1 cellular context compared by ENCODE assay signal in genomic region chr9:76371901-76372300, GRCh38.
TF ChIP-seq lines count a peak whose summit lies in the region.

No MANE protein-coding gene starts in this region.

TF ChIP-seq in IMR-90, 13 proteins besides CTCF, POLR2A, EP300 and RAD21 (continued from another document):
- TF ChIP-seq RCOR1 (IDR thresholded peaks at IDR 0.05; ENCODE audit: insufficient replicate concordance, low read length) (no peak), CEBPB (IDR thresholded peaks at IDR 0.05; ENCODE audit: low read depth, low read length) (no peak), NFE2L2 (IDR thresholded peaks at IDR 0.05; ENCODE audit: low read depth, low read length) (no peak), BHLHE40 (IDR thresholded peaks at IDR 0.05; ENCODE audit: low read depth, low read length) (no peak), SMC3 (IDR thresholded peaks at IDR 0.05; ENCODE audit: low read depth, low read length) (no peak), MXI1 (IDR thresholded peaks at IDR 0.05; ENCODE audit: borderline replicate concordance, low read depth, low read length) (no peak), CHD1 (IDR thresholded peaks at IDR 0.05; ENCODE audit: low read depth, low read length) (no peak), FOS (IDR thresholded peaks at IDR 0.05; ENCODE audit: low read depth, low read length) (no peak), USF2 (IDR thresholded peaks at IDR 0.05; ENCODE audit: low read depth, low read length) (no peak), MAFK (IDR thresholded peaks at IDR 0.05; ENCODE audit: low read depth, low read length) (no peak), ELK1 (IDR thresholded peaks at IDR 0.05; ENCODE audit: borderline replicate concordance, low read depth, low read length) (no peak), RFX5 (IDR thresholded peaks at IDR 0.05; ENCODE audit: low read depth, low read length) (no peak)
